In the genomic region with DNA sequence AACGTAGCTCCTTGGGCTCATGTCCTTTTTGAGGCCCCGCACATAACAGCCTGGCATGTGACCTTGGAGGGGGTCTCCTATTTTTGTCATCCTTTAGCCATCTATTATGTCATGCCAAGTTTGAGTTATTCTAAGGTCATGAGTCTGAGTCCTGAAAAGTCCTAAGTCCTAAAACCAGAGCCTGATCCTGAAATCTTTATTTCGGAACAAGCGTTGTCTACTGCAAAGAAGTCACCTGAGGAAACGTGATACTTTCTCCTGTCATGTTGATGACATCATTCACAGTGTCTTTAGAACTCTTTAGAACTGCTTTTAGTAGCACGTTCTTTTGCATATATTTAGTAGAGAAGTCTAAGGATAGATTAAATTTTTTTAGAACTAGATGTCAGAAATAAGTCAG, we compare ENCODE assay signal across 17 cellular contexts.
"Had no signal": no experiment of that assay in that cellular context is flagged by ENCODE, and none has a peak within 500 bp of the region (broad histone marks: within the 10 kb centered on the region; RNA-seq: fewer than 3 reads in every experiment).

No MANE protein-coding gene starts in this region.

- H3K36me3 Mint-ChIP-seq: activated CD8-positive, alpha-beta memory T cell treated with anti-CD3 and anti-CD28 coated beads, Interleukin-2, amount 10 ng/mL, durations not matched to agents 7 days and 5 days; naive thymus-derived CD4-positive, alpha-beta T cell had no signal

- H3K27ac Mint-ChIP-seq: activated B cell treated with CpG ODN at 0.5 μM for 24 hours; activated CD4-positive, alpha-beta memory T cell treated with anti-CD3 and anti-CD28 coated beads, Interleukin-2, amount 10 ng/mL, durations not matched to agents 7 days and 5 days; activated CD8-positive, alpha-beta memory T cell treated with anti-CD3 and anti-CD28 coated beads, Interleukin-2, amount 10 ng/mL, durations not matched to agents 7 days and 5 days; activated T-helper 17 cell treated with anti-CD3 and anti-CD28 coated beads, Interleukin-2, amount 50 U/mL, for 72 hours; T-helper 17 cell had no signal

- H3K4me1 Mint-ChIP-seq: activated B cell treated with CpG ODN at 0.5 μM for 24 hours; activated CD4-positive, alpha-beta memory T cell treated with anti-CD3 and anti-CD28 coated beads, Interleukin-2, amount 10 ng/mL, durations not matched to agents 7 days and 5 days; activated CD8-positive, alpha-beta memory T cell treated with anti-CD3 and anti-CD28 coated beads, Interleukin-2, amount 10 ng/mL, durations not matched to agents 7 days and 5 days; activated T-helper 17 cell treated with anti-CD3 and anti-CD28 coated beads, Interleukin-2, amount 50 U/mL, for 72 hours; central memory CD8-positive, alpha-beta T cell; naive thymus-derived CD4-positive, alpha-beta T cell; T-helper 17 cell had no signal

- H3K36me3 ChIP-seq: left lung had no signal

- H3K9ac ChIP-seq: parathyroid adenoma had no signal

- H3K4me1 ChIP-seq: left lung, parathyroid adenoma had no signal

- H3K9me3 Mint-ChIP-seq: activated B cell treated with CpG ODN at 0.5 μM for 24 hours; activated CD4-positive, alpha-beta memory T cell treated with anti-CD3 and anti-CD28 coated beads, Interleukin-2, amount 10 ng/mL, durations not matched to agents 7 days and 5 days; activated T-helper 17 cell treated with anti-CD3 and anti-CD28 coated beads, Interleukin-2, amount 50 U/mL, for 72 hours; central memory CD8-positive, alpha-beta T cell; naive thymus-derived CD4-positive, alpha-beta T cell; type B pancreatic cell had no signal

- H3K27me3 ChIP-seq: heart right ventricle, left lung had no signal

- H3K27ac ChIP-seq: left lung, parathyroid adenoma had no signal

- H3K27me3 Mint-ChIP-seq: type B pancreatic cell had no signal

- DNase-seq: activated B cell treated with CpG ODN at 0.5 μM for 24 hours; activated CD4-positive, alpha-beta memory T cell treated with anti-CD3 and anti-CD28 coated beads, Interleukin-2, amount 10 ng/mL, durations not matched to agents 7 days and 5 days; activated CD4-positive, alpha-beta T cell treated with anti-CD3 and anti-CD28 coated beads for 4 hours; activated CD8-positive, alpha-beta memory T cell treated with anti-CD3 and anti-CD28 coated beads, Interleukin-2, amount 10 ng/mL, durations not matched to agents 7 days and 5 days; activated naive CD4-positive, alpha-beta T cell; effector CD4-positive, alpha-beta T cell; heart right ventricle; left lung; mammary epithelial cell; naive thymus-derived CD4-positive, alpha-beta T cell; stimulated activated naive CD8-positive, alpha-beta T cell treated with anti-CD3 and anti-CD28 coated beads, Interleukin-15, Interleukin-2, amounts not matched to agents 100 U/mL and 50 U/mL, for 24 hours; T-helper 17 cell had no signal

- H3K9me3 ChIP-seq: heart right ventricle, left lung had no signal

- H3K4me3 ChIP-seq: heart right ventricle, left lung had no signal

- ATAC-seq: activated CD8-positive, alpha-beta memory T cell treated with anti-CD3 and anti-CD28 coated beads, Interleukin-2, amount 10 ng/mL, durations not matched to agents 7 days and 5 days; activated T-helper 17 cell treated with anti-CD3 and anti-CD28 coated beads, Interleukin-2, amount 50 U/mL, for 72 hours; esophagus mucosa; left lung; naive thymus-derived CD4-positive, alpha-beta T cell; stimulated activated naive CD8-positive, alpha-beta T cell treated with anti-CD3 and anti-CD28 coated beads, Interleukin-15, Interleukin-2, amounts not matched to agents 100 U/mL and 50 U/mL, for 24 hours; T-helper 17 cell had no signal

- H3K4me3 Mint-ChIP-seq: activated B cell treated with CpG ODN at 0.5 μM for 24 hours; activated CD4-positive, alpha-beta memory T cell treated with anti-CD3 and anti-CD28 coated beads, Interleukin-2, amount 10 ng/mL, durations not matched to agents 7 days and 5 days; activated CD8-positive, alpha-beta memory T cell treated with anti-CD3 and anti-CD28 coated beads, Interleukin-2, amount 10 ng/mL, durations not matched to agents 7 days and 5 days; activated T-helper 17 cell treated with anti-CD3 and anti-CD28 coated beads, Interleukin-2, amount 50 U/mL, for 72 hours; central memory CD8-positive, alpha-beta T cell; naive thymus-derived CD4-positive, alpha-beta T cell; T-helper 17 cell; type B pancreatic cell had no signal
